ENCODE assay signal across 28 cellular contexts in genomic region chr7:91659096-91659495, GRCh38.
"Had no signal": no experiment of that assay in that cellular context is flagged by ENCODE, and none has a peak within 500 bp of the region (broad histone marks: within the 10 kb centered on the region; RNA-seq: fewer than 3 reads in every experiment).

No MANE protein-coding gene starts in this region.

- H3K27me3 ChIP-seq: stomach, suprapubic skin, testis, thyroid gland, tibial artery, tibial nerve, transverse colon, upper lobe of right lung, uterus, vagina had no signal

- H3K27me3 Mint-ChIP-seq: stimulated activated memory B cell treated with anti-CD40 and anti-IgM and Interleukin-4, amounts not matched to agents 10 μg/mL and 1 μg/mL and 100 μg/mL, for 72 hours; stimulated activated naive B cell treated with anti-CD40 and anti-IgM and Interleukin-4, amounts not matched to agents 10 μg/mL and 1 μg/mL and 100 μg/mL, for 72 hours; stimulated activated naive CD8-positive, alpha-beta T cell treated with anti-CD3 and anti-CD28 coated beads, Interleukin-15, amount 100 ng/mL, for 72 hours; stimulated activated naive CD8-positive, alpha-beta T cell treated with anti-CD3 and anti-CD28 coated beads, Interleukin-15, Interleukin-2, amounts not matched to agents 100 ng/mL and 50 ng/mL, for 24 hours; type B pancreatic cell had no signal

- H3K36me3 Mint-ChIP-seq: stimulated activated effector memory CD8-positive, alpha-beta T cell treated with anti-CD3 and anti-CD28 coated beads, Interleukin-12 subunit alpha, Interleukin-12 subunit beta, amount 100 ng/mL, for 72 hours; stimulated activated memory B cell treated with anti-CD40 and anti-IgM and Interleukin-4, amounts not matched to agents 10 μg/mL and 1 μg/mL and 100 μg/mL, for 72 hours; stimulated activated naive B cell treated with anti-CD40 and anti-IgM and Interleukin-4, amounts not matched to agents 10 μg/mL and 1 μg/mL and 100 μg/mL, for 72 hours; type B pancreatic cell had no signal

- H3K4me1 ChIP-seq: stomach, testis, thyroid gland, tibial artery, tibial nerve, transverse colon, upper lobe of right lung, uterus had no signal

- H3K4me3 Mint-ChIP-seq: stimulated activated effector memory CD8-positive, alpha-beta T cell treated with anti-CD3 and anti-CD28 coated beads, Interleukin-12 subunit alpha, Interleukin-12 subunit beta, amount 100 ng/mL, for 72 hours; stimulated activated memory B cell treated with anti-CD40 and anti-IgM and Interleukin-4, amounts not matched to agents 10 μg/mL and 1 μg/mL and 100 μg/mL, for 72 hours; stimulated activated naive B cell treated with anti-CD40 and anti-IgM and Interleukin-4, amounts not matched to agents 10 μg/mL and 1 μg/mL and 100 μg/mL, for 72 hours; stimulated activated naive CD8-positive, alpha-beta T cell treated with anti-CD3 and anti-CD28 coated beads, Interleukin-15, amount 100 ng/mL, for 72 hours; stimulated activated naive CD8-positive, alpha-beta T cell treated with anti-CD3 and anti-CD28 coated beads, Interleukin-15, Interleukin-2, amounts not matched to agents 100 ng/mL and 50 ng/mL, for 24 hours; type B pancreatic cell had no signal

- H3K27ac Mint-ChIP-seq: stimulated activated effector memory CD8-positive, alpha-beta T cell treated with anti-CD3 and anti-CD28 coated beads, Interleukin-12 subunit alpha, Interleukin-12 subunit beta, amount 100 ng/mL, for 72 hours; stimulated activated memory B cell treated with anti-CD40 and anti-IgM and Interleukin-4, amounts not matched to agents 10 μg/mL and 1 μg/mL and 100 μg/mL, for 72 hours; stimulated activated naive B cell treated with anti-CD40 and anti-IgM and Interleukin-4, amounts not matched to agents 10 μg/mL and 1 μg/mL and 100 μg/mL, for 72 hours; stimulated activated naive CD8-positive, alpha-beta T cell treated with anti-CD3 and anti-CD28 coated beads, Interleukin-15, amount 100 ng/mL, for 72 hours; stimulated activated naive CD8-positive, alpha-beta T cell treated with anti-CD3 and anti-CD28 coated beads, Interleukin-15, Interleukin-2, amounts not matched to agents 100 ng/mL and 50 ng/mL, for 24 hours; type B pancreatic cell had no signal

- H3K4me3 ChIP-seq: stomach, suprapubic skin, testis, thoracic aorta, thyroid gland, tibial artery, tibial nerve, transverse colon, upper lobe of right lung, uterus, vagina had no signal

- H3K9me3 Mint-ChIP-seq: stimulated activated memory B cell treated with anti-CD40 and anti-IgM and Interleukin-4, amounts not matched to agents 10 μg/mL and 1 μg/mL and 100 μg/mL, for 72 hours; stimulated activated naive B cell treated with anti-CD40 and anti-IgM and Interleukin-4, amounts not matched to agents 10 μg/mL and 1 μg/mL and 100 μg/mL, for 72 hours; stimulated activated naive CD8-positive, alpha-beta T cell treated with anti-CD3 and anti-CD28 coated beads, Interleukin-15, amount 100 ng/mL, for 72 hours; stimulated activated naive CD8-positive, alpha-beta T cell treated with anti-CD3 and anti-CD28 coated beads, Interleukin-15, Interleukin-2, amounts not matched to agents 100 ng/mL and 50 ng/mL, for 24 hours; type B pancreatic cell had no signal

- H3K4me1 Mint-ChIP-seq: stimulated activated effector memory CD8-positive, alpha-beta T cell treated with anti-CD3 and anti-CD28 coated beads, Interleukin-12 subunit alpha, Interleukin-12 subunit beta, amount 100 ng/mL, for 72 hours; stimulated activated naive B cell treated with anti-CD40 and anti-IgM and Interleukin-4, amounts not matched to agents 10 μg/mL and 1 μg/mL and 100 μg/mL, for 72 hours; stimulated activated naive CD8-positive, alpha-beta T cell treated with anti-CD3 and anti-CD28 coated beads, Interleukin-15, amount 100 ng/mL, for 72 hours had no signal

- DNase-seq: stimulated activated CD4-positive, alpha-beta T cell treated with anti-CD3 and anti-CD28 coated beads, Interleukin-2, amount 100 ng/mL, for 48 hours; stimulated activated CD4-positive, alpha-beta T cell treated with anti-CD3 and anti-CD28 coated beads, Interleukin-4, amount 100 ng/mL, for 1 hour; stimulated activated CD4-positive, alpha-beta T cell treated with anti-CD3 and anti-CD28 coated beads, Interleukin-4, amount 100 ng/mL, for 24 hours; stimulated activated CD4-positive, alpha-beta T cell treated with anti-CD3 and anti-CD28 coated beads, Interleukin-4, amount 100 ng/mL, for 4 hours; stimulated activated CD8-positive, alpha-beta memory T cell treated with anti-CD3 and anti-CD28 coated beads, Interleukin-4, amount 100 ng/mL, for 48 hours; stimulated activated naive B cell treated with anti-CD40 and anti-IgM and Interleukin-4, amounts not matched to agents 10 μg/mL and 1 μg/mL and 100 μg/mL, for 72 hours; stimulated activated naive CD4-positive, alpha-beta T cell; stimulated activated naive CD4-positive, alpha-beta T cell treated with Interleukin-2 at 50 U/mL for 16 hours; stimulated activated naive CD8-positive, alpha-beta T cell treated with anti-CD3 and anti-CD28 coated beads, Interleukin-15, amount 100 ng/mL, for 72 hours; stimulated activated naive CD8-positive, alpha-beta T cell treated with anti-CD3 and anti-CD28 coated beads, Interleukin-15, Interleukin-2, amounts not matched to agents 100 U/mL and 50 U/mL, for 24 hours; stomach; substantia nigra; testis; thyroid gland; tibial artery; transverse colon; trophoblast cell; upper lobe of right lung; uterus had no signal

- H3K36me3 ChIP-seq: stomach, suprapubic skin, thoracic aorta, thyroid gland, tibial artery, tibial nerve, transverse colon, upper lobe of right lung, uterus, vagina had no signal

- H3K9me3 ChIP-seq: stomach, suprapubic skin, testis, thoracic aorta, thyroid gland, tibial artery, tibial nerve, transverse colon, upper lobe of right lung, uterus, vagina had no signal

- ATAC-seq: stimulated activated effector memory CD8-positive, alpha-beta T cell treated with anti-CD3 and anti-CD28 coated beads, Interleukin-12 subunit alpha, Interleukin-12 subunit beta, amount 100 ng/mL, for 72 hours; stimulated activated memory B cell treated with anti-CD40 and anti-IgM and Interleukin-4, amounts not matched to agents 10 μg/mL and 1 μg/mL and 100 μg/mL, for 72 hours; stimulated activated naive B cell treated with anti-CD40 and anti-IgM and Interleukin-4, amounts not matched to agents 10 μg/mL and 1 μg/mL and 100 μg/mL, for 72 hours; stimulated activated naive CD8-positive, alpha-beta T cell treated with anti-CD3 and anti-CD28 coated beads, Interleukin-15, amount 100 ng/mL, for 72 hours; stimulated activated naive CD8-positive, alpha-beta T cell treated with anti-CD3 and anti-CD28 coated beads, Interleukin-15, Interleukin-2, amounts not matched to agents 100 U/mL and 50 U/mL, for 24 hours; upper lobe of right lung had no signal

- H3K27ac ChIP-seq: stomach, suprapubic skin, testis, thoracic aorta, thyroid gland, tibial artery, tibial nerve, transverse colon, upper lobe of right lung, uterus, vagina had no signal

- FAIRE-seq: urothelium cell line had no signal
